Comparison of ENCODE assay signal across 9 cellular contexts in genomic region chr16:3131755-3132377, GRCh38. TPM values are rescaled to one million over a fixed set of nuclear protein-coding genes. Genes with fewer than 3 reads are reported as not detected.
DNase-seq lines count a peak whose midpoint lies in the region; TF ChIP-seq lines count a peak whose summit lies in the region.
"Had no signal": no experiment of that assay in that cellular context is flagged by ENCODE, and none has a peak within 500 bp of the region (broad histone marks: within the 10 kb centered on the region; RNA-seq: fewer than 3 reads in every experiment).

No MANE protein-coding gene starts in this region.

- H3K4me3 ChIP-seq in fibroblast of villous mesenchyme (ENCODE audit: low read depth, low read length) = no peak overlapping the region
- no peak overlapping the region for H3K4me3 ChIP-seq in sigmoid colon

- H3K4me3 Mint-ChIP-seq in activated CD4-positive, alpha-beta memory T cell treated with anti-CD3 and anti-CD28 coated beads, Interleukin-2, amount 10 ng/mL, durations not matched to agents 7 days and 5 days = no peak overlapping the region

- POLR2A ChIA-PET in activated CD4-positive, alpha-beta memory T cell treated with anti-CD3 and anti-CD28 coated beads, Interleukin-2, amount 10 ng/mL, durations not matched to agents 7 days and 5 days (lab: Charles Lee) = interaction anchor here (1.1 to 1.4 kb wide), 4 partner anchors 26 to 73 kb away, joined by 3 to 7 read pairs (median 4); no protein-coding TSS in a partner anchor

- peaks cover 29% of the 10 kb centered on the region for H3K36me3 Mint-ChIP-seq in activated CD4-positive, alpha-beta memory T cell treated with anti-CD3 and anti-CD28 coated beads, Interleukin-2, amount 10 ng/mL, durations not matched to agents 7 days and 5 days (ENCODE audit: low read depth)

- H3K27me3 ChIP-seq in sigmoid colon = no peaks in the 10 kb centered on the region

- no peaks in the 10 kb centered on the region for H3K27me3 Mint-ChIP-seq in activated CD4-positive, alpha-beta memory T cell treated with anti-CD3 and anti-CD28 coated beads, Interleukin-2, amount 10 ng/mL, durations not matched to agents 7 days and 5 days

- H3K4me1 Mint-ChIP-seq in activated CD4-positive, alpha-beta memory T cell treated with anti-CD3 and anti-CD28 coated beads, Interleukin-2, amount 10 ng/mL, durations not matched to agents 7 days and 5 days = peaks cover 60% of the 10 kb centered on the region

- H3K4me1 ChIP-seq in sigmoid colon = peaks cover 0 to 44% (median 39%) of the 10 kb centered on the region in 4 donors

- no peaks in the 10 kb centered on the region for H3K9me3 ChIP-seq in sigmoid colon

- peak; percentile 72 for TF ChIP-seq CTCF in fibroblast of villous mesenchyme (IDR thresholded peaks at IDR 0.05; ENCODE audit: insufficient read depth, low read depth, low read length)
- TF ChIP-seq CTCF in sigmoid colon (IDR thresholded peaks at IDR 0.05) = no peak

- WGBS in sigmoid colon, 2 donors = 66 to 77% methylated on average over 12 of the region's 12 CpGs

- peak; percentile 23 to 59 (median 46) for DNase-seq in NCI-H1417 (lab: John Stamatoyannopoulos, UW)
- DNase-seq in NCI-H1417 treated with DMSO at 0.1 percent for 48 hours (lab: John Stamatoyannopoulos, UW) = no peak
- peak; percentile 42 for DNase-seq in MV-4-11 (lab: John Stamatoyannopoulos, UW)
- peak; percentile 51 for DNase-seq in activated CD4-positive, alpha-beta memory T cell treated with anti-CD3 and anti-CD28 coated beads, Interleukin-2, amount 10 ng/mL, durations not matched to agents 7 days and 5 days
- DNase-seq in fibroblast of villous mesenchyme (ENCODE audit: low read depth) = peak; percentile 40
- DNase-seq in stimulated activated CD4-positive, alpha-beta T cell treated with anti-CD3 and anti-CD28 coated beads, Interleukin-4, amount 100 ng/mL, for 24 hours = peak; percentile 49
- DNase-seq in sigmoid colon = no peak
- DNase-seq in C1 segment of cervical spinal cord (lab: John Stamatoyannopoulos, UW) = no peak

- peak overlapping the region; percentile 38 for H3K27ac Mint-ChIP-seq in activated CD4-positive, alpha-beta memory T cell treated with anti-CD3 and anti-CD28 coated beads, Interleukin-2, amount 10 ng/mL, durations not matched to agents 7 days and 5 days

- intact Hi-C loops in sigmoid colon (cut with DNase I) = no loop called here

- TF ChIP-seq EP300 in sigmoid colon (IDR thresholded peaks at IDR 0.05) = no peak

- no peaks in the 10 kb centered on the region for H3K9me3 Mint-ChIP-seq in activated CD4-positive, alpha-beta memory T cell treated with anti-CD3 and anti-CD28 coated beads, Interleukin-2, amount 10 ng/mL, durations not matched to agents 7 days and 5 days

- H3K36me3 ChIP-seq in sigmoid colon = peaks cover 0 to 12% (median 3%) of the 10 kb centered on the region in 4 donors

- no peak for TF ChIP-seq POLR2A in sigmoid colon (IDR thresholded peaks at IDR 0.05)

- CTCF ChIA-PET in activated CD4-positive, alpha-beta memory T cell treated with anti-CD3 and anti-CD28 coated beads, Interleukin-2, amount 10 ng/mL, durations not matched to agents 7 days and 5 days (lab: Charles Lee) = interaction anchor here (0.7 to 11.8 kb wide), 14 partner anchors 13 to 312 kb away, joined by 3 to 254 read pairs (median 6); partner anchors contain the start of gene ZSCAN10

- no peak overlapping the region for H3K27ac ChIP-seq in sigmoid colon

RNA-seq across cellular contexts. Expression of gene ZNF213, which starts 3.0 kb away (rescaled TPM):
- 10 to 100 TPM; 10.5 to 11.6 TPM for total RNA-seq in activated CD4-positive, alpha-beta memory T cell treated with anti-CD3 and anti-CD28 coated beads, Interleukin-2, amount 10 ng/mL, durations not matched to agents 7 days and 5 days
- 3.5 and 5.5 TPM in 2 replicates for total RNA-seq in fibroblast of villous mesenchyme
- total RNA-seq in sigmoid colon = 10 to 100 TPM in 1 of 4 donors, 1 to 10 TPM in 3; 2.6 to 10.5 (median 5.0) TPM
- 10 to 100 TPM in 1 of 3 donors, 1 to 10 TPM in 2; 7.2 to 11.3 (median 7.2) TPM for polyA plus RNA-seq in sigmoid colon

RNA-seq across cellular contexts. Expression of gene ZNF205, which starts 19.5 kb away (rescaled TPM):
- total RNA-seq in activated CD4-positive, alpha-beta memory T cell treated with anti-CD3 and anti-CD28 coated beads, Interleukin-2, amount 10 ng/mL, durations not matched to agents 7 days and 5 days = not detected
- total RNA-seq in fibroblast of villous mesenchyme (14.2 and 18.4 TPM in 2 replicates), sigmoid colon (10 to 100 TPM; 15.8 to 17.5 (median 16.7) TPM)
- 10 to 100 TPM in 2 of 3 donors, 1 to 10 TPM in 1; 6.6 to 12.6 (median 10.9) TPM for polyA plus RNA-seq in sigmoid colon

RNA-seq across cellular contexts. Expression of gene ZSCAN10, which starts 32.8 kb away (rescaled TPM):
- under 1 TPM in 1 of 2 experiments, not detected in 1; 0.15 TPM for total RNA-seq in activated CD4-positive, alpha-beta memory T cell treated with anti-CD3 and anti-CD28 coated beads, Interleukin-2, amount 10 ng/mL, durations not matched to agents 7 days and 5 days
- total RNA-seq in fibroblast of villous mesenchyme (under 0.01 TPM in 1 of 2 replicates, not detected in the other), sigmoid colon (not detected)
- polyA plus RNA-seq in sigmoid colon = not detected
- total RNA-seq: skeletal muscle tissue had no signal

RNA-seq across cellular contexts. Expression of gene OR1F1, which starts 56.1 kb away (rescaled TPM):
- not detected for total RNA-seq in activated CD4-positive, alpha-beta memory T cell treated with anti-CD3 and anti-CD28 coated beads, Interleukin-2, amount 10 ng/mL, durations not matched to agents 7 days and 5 days
- total RNA-seq in fibroblast of villous mesenchyme (under 0.01 and 0.43 TPM in 2 replicates), sigmoid colon (not detected)
- not detected for polyA plus RNA-seq in sigmoid colon
- total RNA-seq: skeletal muscle tissue had no signal

Comparison
In these comparisons a context has a peak if more than half of its experiments do, and no peak if none do; other contexts are left out.
1. DNase-seq: peak in NCI-H1417 (3 of 3), MV-4-11 (single experiment), activated CD4-positive, alpha-beta memory T cell treated with anti-CD3 and anti-CD28 coated beads, Interleukin-2, amount 10 ng/mL, durations not matched to agents 7 days and 5 days (single experiment), fibroblast of villous mesenchyme (single experiment) and stimulated activated CD4-positive, alpha-beta T cell treated with anti-CD3 and anti-CD28 coated beads, Interleukin-4, amount 100 ng/mL, for 24 hours (single experiment); none in NCI-H1417 treated with DMSO at 0.1 percent for 48 hours (single experiment), sigmoid colon (single experiment) and C1 segment of cervical spinal cord (0 of 14).
2. RNA of gene ZNF205, which starts 19.5 kb away (total RNA-seq): 15.8 to 17.5 TPM in sigmoid colon and 14.2 to 18.4 TPM in fibroblast of villous mesenchyme; not detected in activated CD4-positive, alpha-beta memory T cell treated with anti-CD3 and anti-CD28 coated beads, Interleukin-2, amount 10 ng/mL, durations not matched to agents 7 days and 5 days; every median in the first group is over 10 times any median in the second.